Comparison of ENCODE assay signal across 20 cellular contexts in genomic region chr1:206049919-206050600, GRCh38. TPM values are rescaled to one million over a fixed set of nuclear protein-coding genes. Genes with fewer than 3 reads are reported as not detected.
DNase-seq lines count a peak whose midpoint lies in the region; ATAC-seq and TF ChIP-seq lines count a peak whose summit lies in the region.
"Had no signal": no experiment of that assay in that cellular context is flagged by ENCODE, and none has a peak within 500 bp of the region (broad histone marks: within the 10 kb centered on the region; RNA-seq: fewer than 3 reads in every experiment).

No MANE protein-coding gene starts in this region.

- H3K4me3 ChIP-seq in BLaER1 = no peak overlapping the region
- H3K4me3 ChIP-seq in CD4-positive, CD25-positive, alpha-beta regulatory T cell (ENCODE audit: low read depth, low read length) = no peak overlapping the region
- no peak overlapping the region for H3K4me3 ChIP-seq in Loucy (ENCODE audit: low read length, poor library complexity, severe bottlenecking)
- H3K4me3 ChIP-seq in gastroesophageal sphincter = no peak overlapping the region
- H3K4me3 ChIP-seq in Karpas-422 (ENCODE audit: low read length) = no peak overlapping the region
- H3K4me3 ChIP-seq: ascending aorta had no signal

- in situ Hi-C loops in GM13977 (cut with MboI; ENCODE audit: low pct_unique_long_range_greater_than_20kb, low sequenced_read_pairs, unreplicated experiment) = no loop called here

- H3F3A ChIP-seq in Loucy (ENCODE audit: low read depth) = no peaks in the 10 kb centered on the region

- no peaks in the 10 kb centered on the region for H3K27me3 Mint-ChIP-seq in CD4-positive, CD25-positive, alpha-beta regulatory T cell
- no peaks in the 10 kb centered on the region for H3K27me3 Mint-ChIP-seq in activated naive CD8-positive, alpha-beta T cell

- no peak for ATAC-seq in CD4-positive, CD25-positive, alpha-beta regulatory T cell (ENCODE audit: low read depth in 2 of 2)
- ATAC-seq in GM19395 (IDR thresholded peaks at IDR 0.05; ENCODE audit: unreplicated experiment) (no peak), gastroesophageal sphincter (no peak)
- ATAC-seq: left lobe of liver had no signal

- no peak for TF ChIP-seq EP300 in gastroesophageal sphincter (IDR thresholded peaks at IDR 0.05)

- peaks cover 15 to 28% (median 23%) of the 10 kb centered on the region in 4 donors for H3K4me1 Mint-ChIP-seq in CD4-positive, CD25-positive, alpha-beta regulatory T cell
- peaks cover 32% of the 10 kb centered on the region for H3K4me1 Mint-ChIP-seq in activated naive CD8-positive, alpha-beta T cell (ENCODE audit: low read depth)

- H3K79me2 ChIP-seq in Loucy (ENCODE audit: insufficient read depth, low read length) (peaks cover 48% of the 10 kb centered on the region), Karpas-422 (ENCODE audit: low read length) (no peaks in the 10 kb centered on the region)

- no peak overlapping the region for H3K4me3 Mint-ChIP-seq in CD4-positive, CD25-positive, alpha-beta regulatory T cell
- no peak overlapping the region for H3K4me3 Mint-ChIP-seq in activated naive CD8-positive, alpha-beta T cell

- H3K9ac ChIP-seq in BLaER1 = no peak overlapping the region
- no peak overlapping the region for H3K9ac ChIP-seq in Loucy (ENCODE audit: low read depth, low read length, poor library complexity, severe bottlenecking)
- no peak overlapping the region for H3K9ac ChIP-seq in Karpas-422 (ENCODE audit: low read length)

- no peaks in the 10 kb centered on the region for H4K20me1 ChIP-seq in BLaER1
- H4K20me1 ChIP-seq in Loucy (ENCODE audit: insufficient read depth, low read length, poor library complexity, severe bottlenecking) = peaks cover 4% of the 10 kb centered on the region
- H4K20me1 ChIP-seq in Karpas-422 (ENCODE audit: insufficient read depth, low read depth, low read length) = no peaks in the 10 kb centered on the region

- H3K4me2 ChIP-seq in BLaER1 = peak overlapping the region; percentile 81
- peak overlapping the region; percentile 21 for H3K4me2 ChIP-seq in Loucy (ENCODE audit: low read depth, low read length, poor library complexity, severe bottlenecking)
- no peak overlapping the region for H3K4me2 ChIP-seq in Karpas-422 (ENCODE audit: low read depth, low read length, poor library complexity, severe bottlenecking)

- H3K9me3 ChIP-seq in BLaER1 (no peaks in the 10 kb centered on the region; the same call in 1 of the 2 replicates), Loucy (ENCODE audit: insufficient read depth, low read depth, low read length) (no peaks in the 10 kb centered on the region), gastroesophageal sphincter (no peaks in the 10 kb centered on the region), Karpas-422 (ENCODE audit: low read length) (no peaks in the 10 kb centered on the region)
- H3K9me3 ChIP-seq in CD4-positive, CD25-positive, alpha-beta regulatory T cell (ENCODE audit: control insufficient read depth in 2 of 2, low read length in 2 of 2) = no peaks in the 10 kb centered on the region
- H3K9me3 ChIP-seq: ascending aorta, Caco-2 had no signal

- H3K36me3 ChIP-seq in BLaER1 (no peaks in the 10 kb centered on the region), Loucy (ENCODE audit: insufficient read depth, low read length) (peaks cover 25% of the 10 kb centered on the region), gastroesophageal sphincter (no peaks in the 10 kb centered on the region), Karpas-422 (ENCODE audit: insufficient read depth, low read length) (no peaks in the 10 kb centered on the region)
- no peaks in the 10 kb centered on the region for H3K36me3 ChIP-seq in CD4-positive, CD25-positive, alpha-beta regulatory T cell (ENCODE audit: control insufficient read depth, insufficient read depth, low read length)
- H3K36me3 ChIP-seq: ascending aorta had no signal

- H3K4me1 ChIP-seq in BLaER1 = peaks cover 42% of the 10 kb centered on the region
- H3K4me1 ChIP-seq in CD4-positive, CD25-positive, alpha-beta regulatory T cell (ENCODE audit: control insufficient read depth, insufficient read depth, low read length, poor library complexity, severe bottlenecking) = peaks cover 18% of the 10 kb centered on the region
- peaks cover 35% of the 10 kb centered on the region for H3K4me1 ChIP-seq in Loucy (ENCODE audit: insufficient read depth, low read length, poor library complexity, severe bottlenecking)
- no peaks in the 10 kb centered on the region for H3K4me1 ChIP-seq in gastroesophageal sphincter
- H3K4me1 ChIP-seq in Karpas-422 (ENCODE audit: low read length) = peaks cover 11% of the 10 kb centered on the region
- H3K4me1 ChIP-seq: ascending aorta had no signal

- H3K27ac Mint-ChIP-seq in CD4-positive, CD25-positive, alpha-beta regulatory T cell = peak overlapping the region in 2 of 3 donors; percentile 23 to 85
- H3K27ac Mint-ChIP-seq in activated naive CD8-positive, alpha-beta T cell = peak overlapping the region; percentile 29

- no peaks in the 10 kb centered on the region for H3K27me3 ChIP-seq in BLaER1
- H3K27me3 ChIP-seq in CD4-positive, CD25-positive, alpha-beta regulatory T cell (ENCODE audit: control insufficient read depth, insufficient read depth, low read length) = no peaks in the 10 kb centered on the region
- no peaks in the 10 kb centered on the region for H3K27me3 ChIP-seq in Loucy (ENCODE audit: insufficient read depth, low read length, poor library complexity, severe bottlenecking)
- no peaks in the 10 kb centered on the region for H3K27me3 ChIP-seq in gastroesophageal sphincter
- H3K27me3 ChIP-seq in Karpas-422 (ENCODE audit: low read length) = 0 out of 2 replicates have a peak, but pooled peaks cover 2% of the 10 kb centered on the region
- H3K27me3 ChIP-seq: ascending aorta had no signal

- DNase-seq in CD4-positive, CD25-positive, alpha-beta regulatory T cell = no peak
- DNase-seq in GM13977 (ENCODE audit: low spot score) (no peak), Karpas-422 (no peak)
- DNase-seq: activated gamma-delta T cell, Caco-2, caudate nucleus, NCI-H2171 treated with DMSO at 0.1 percent for 48 hours, NCI-H524 treated with DMSO at 0.1 percent for 48 hours, OCI-M1, Right ventricle myocardium superior had no signal

- no peaks in the 10 kb centered on the region for H3K36me3 Mint-ChIP-seq in CD4-positive, CD25-positive, alpha-beta regulatory T cell
- H3K36me3 Mint-ChIP-seq in activated naive CD8-positive, alpha-beta T cell = no peaks in the 10 kb centered on the region
- H3K36me3 Mint-ChIP-seq: natural killer cell treated with Interleukin-12 subunit alpha and Interleukin-12 subunit beta and Interleukin-15 and Interleukin-18, amount 100 ng/mL, for 72 hours had no signal

- no peak overlapping the region; the same call in 1 of the 2 replicates for H3K27ac ChIP-seq in BLaER1
- H3K27ac ChIP-seq in CD4-positive, CD25-positive, alpha-beta regulatory T cell (ENCODE audit: insufficient read depth, low read length, poor library complexity, severe bottlenecking) = no peak overlapping the region
- H3K27ac ChIP-seq in gastroesophageal sphincter = no peak overlapping the region
- H3K27ac ChIP-seq in Karpas-422 (ENCODE audit: low read length) = no peak overlapping the region
- H3K27ac ChIP-seq: ascending aorta had no signal

- 85 to 86% methylated on average over 3 of the region's 3 CpGs for WGBS in gastroesophageal sphincter (ENCODE audit: low coverage in 1 of 2), 2 donors

- no peak for TF ChIP-seq POLR2A in gastroesophageal sphincter (IDR thresholded peaks at IDR 0.05)

- H3K9me2 ChIP-seq in Loucy (replicated peaks; ENCODE audit: low read depth, low read length) (no peaks in the 10 kb centered on the region), Karpas-422 (replicated peaks; ENCODE audit: insufficient read depth, low read length) (no peaks in the 10 kb centered on the region)

- no peaks in the 10 kb centered on the region for H3K9me3 Mint-ChIP-seq in CD4-positive, CD25-positive, alpha-beta regulatory T cell
- H3K9me3 Mint-ChIP-seq in activated naive CD8-positive, alpha-beta T cell (ENCODE audit: low read depth) = no peaks in the 10 kb centered on the region
- H3K9me3 Mint-ChIP-seq: natural killer cell treated with Interleukin-12 subunit alpha and Interleukin-12 subunit beta and Interleukin-15 and Interleukin-18, amount 100 ng/mL, for 72 hours had no signal

- no peak overlapping the region for H2AFZ ChIP-seq in Loucy (ENCODE audit: low read length)
- H2AFZ ChIP-seq in Karpas-422 (ENCODE audit: low read length) = no peak overlapping the region

- TF ChIP-seq CTCF in Loucy (conservative IDR thresholded peaks at IDR 0.05; ENCODE audit: low read length) (no peak), GM13977 (IDR thresholded peaks at IDR 0.05; ENCODE audit: extremely low read depth, insufficient read depth, missing control alignments) (no peak), gastroesophageal sphincter (IDR thresholded peaks at IDR 0.05) (no peak)

RNA-seq across cellular contexts. Expression of gene RHEX, which starts 2.9 kb away (rescaled TPM):
- total RNA-seq in CD4-positive, CD25-positive, alpha-beta regulatory T cell = not detected
- polyA plus RNA-seq in CD4-positive, CD25-positive, alpha-beta regulatory T cell = not detected
- total RNA-seq in gastroesophageal sphincter = 1 to 10 TPM; 3.5 to 6.8 (median 5.0) TPM
- total RNA-seq in Karpas-422 (2014; rRNA removed; shearing (Covaris generic); ENCODE audit: low replicate concordance) = not detected in 2 replicates
- total RNA-seq: Caco-2, dermis microvascular lymphatic vessel endothelial cell, osteocyte had no signal

RNA-seq across cellular contexts. Expression of gene CTSE, which starts 26.4 kb away (rescaled TPM):
- total RNA-seq in CD4-positive, CD25-positive, alpha-beta regulatory T cell = not detected
- not detected for polyA plus RNA-seq in CD4-positive, CD25-positive, alpha-beta regulatory T cell
- total RNA-seq in gastroesophageal sphincter = not detected
- total RNA-seq in Karpas-422 (2014; rRNA removed; shearing (Covaris generic); ENCODE audit: low replicate concordance) = not detected in 2 replicates
- total RNA-seq: ascending aorta; dermis microvascular lymphatic vessel endothelial cell; left lobe of liver; natural killer cell treated with Interleukin-12 subunit alpha and Interleukin-12 subunit beta and Interleukin-15 and Interleukin-18, amount 100 ng/mL, for 72 hours; osteocyte; Right ventricle myocardium superior had no signal

RNA-seq across cellular contexts. Expression of gene RAB7B, which starts 46.9 kb away (rescaled TPM):
- total RNA-seq in CD4-positive, CD25-positive, alpha-beta regulatory T cell = not detected
- polyA plus RNA-seq in CD4-positive, CD25-positive, alpha-beta regulatory T cell = not detected
- 1 to 10 TPM in 3 of 4 donors, under 1 TPM in 1; 0.78 to 2.4 (median 2.0) TPM for total RNA-seq in gastroesophageal sphincter
- not detected in 2 replicates for total RNA-seq in Karpas-422 (2014; rRNA removed; shearing (Covaris generic); ENCODE audit: low replicate concordance)
- total RNA-seq: ascending aorta; Caco-2; dermis microvascular lymphatic vessel endothelial cell; natural killer cell treated with Interleukin-12 subunit alpha and Interleukin-12 subunit beta and Interleukin-15 and Interleukin-18, amount 100 ng/mL, for 72 hours had no signal
